1 cellular context compared by ENCODE assay signal in the genomic region with DNA sequence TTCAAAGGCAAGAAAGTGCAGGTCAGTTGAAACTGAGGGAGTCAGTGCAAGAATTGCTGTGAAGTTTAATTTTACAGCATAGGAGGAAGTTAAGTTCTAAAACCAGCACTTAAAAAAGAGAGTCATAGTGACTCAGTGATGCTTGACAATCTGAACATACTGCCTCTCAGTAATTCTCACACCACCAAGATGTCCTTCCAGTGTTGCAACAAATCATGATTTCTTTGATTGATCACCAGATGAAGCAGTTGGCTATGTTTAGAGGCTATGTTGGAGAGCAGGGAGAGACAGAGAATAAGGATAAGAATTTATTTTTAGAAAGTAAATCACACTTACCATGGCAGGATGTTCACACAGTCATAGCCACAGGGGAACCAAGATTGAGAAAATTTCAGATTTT.
TF ChIP-seq lines count a peak whose summit lies in the region.

No MANE protein-coding gene starts in this region.

TF ChIP-seq in GM23338, 12 proteins besides CTCF, POLR2A, EP300 and RAD21 (continued from another document):
- TF ChIP-seq, protein P1, sequence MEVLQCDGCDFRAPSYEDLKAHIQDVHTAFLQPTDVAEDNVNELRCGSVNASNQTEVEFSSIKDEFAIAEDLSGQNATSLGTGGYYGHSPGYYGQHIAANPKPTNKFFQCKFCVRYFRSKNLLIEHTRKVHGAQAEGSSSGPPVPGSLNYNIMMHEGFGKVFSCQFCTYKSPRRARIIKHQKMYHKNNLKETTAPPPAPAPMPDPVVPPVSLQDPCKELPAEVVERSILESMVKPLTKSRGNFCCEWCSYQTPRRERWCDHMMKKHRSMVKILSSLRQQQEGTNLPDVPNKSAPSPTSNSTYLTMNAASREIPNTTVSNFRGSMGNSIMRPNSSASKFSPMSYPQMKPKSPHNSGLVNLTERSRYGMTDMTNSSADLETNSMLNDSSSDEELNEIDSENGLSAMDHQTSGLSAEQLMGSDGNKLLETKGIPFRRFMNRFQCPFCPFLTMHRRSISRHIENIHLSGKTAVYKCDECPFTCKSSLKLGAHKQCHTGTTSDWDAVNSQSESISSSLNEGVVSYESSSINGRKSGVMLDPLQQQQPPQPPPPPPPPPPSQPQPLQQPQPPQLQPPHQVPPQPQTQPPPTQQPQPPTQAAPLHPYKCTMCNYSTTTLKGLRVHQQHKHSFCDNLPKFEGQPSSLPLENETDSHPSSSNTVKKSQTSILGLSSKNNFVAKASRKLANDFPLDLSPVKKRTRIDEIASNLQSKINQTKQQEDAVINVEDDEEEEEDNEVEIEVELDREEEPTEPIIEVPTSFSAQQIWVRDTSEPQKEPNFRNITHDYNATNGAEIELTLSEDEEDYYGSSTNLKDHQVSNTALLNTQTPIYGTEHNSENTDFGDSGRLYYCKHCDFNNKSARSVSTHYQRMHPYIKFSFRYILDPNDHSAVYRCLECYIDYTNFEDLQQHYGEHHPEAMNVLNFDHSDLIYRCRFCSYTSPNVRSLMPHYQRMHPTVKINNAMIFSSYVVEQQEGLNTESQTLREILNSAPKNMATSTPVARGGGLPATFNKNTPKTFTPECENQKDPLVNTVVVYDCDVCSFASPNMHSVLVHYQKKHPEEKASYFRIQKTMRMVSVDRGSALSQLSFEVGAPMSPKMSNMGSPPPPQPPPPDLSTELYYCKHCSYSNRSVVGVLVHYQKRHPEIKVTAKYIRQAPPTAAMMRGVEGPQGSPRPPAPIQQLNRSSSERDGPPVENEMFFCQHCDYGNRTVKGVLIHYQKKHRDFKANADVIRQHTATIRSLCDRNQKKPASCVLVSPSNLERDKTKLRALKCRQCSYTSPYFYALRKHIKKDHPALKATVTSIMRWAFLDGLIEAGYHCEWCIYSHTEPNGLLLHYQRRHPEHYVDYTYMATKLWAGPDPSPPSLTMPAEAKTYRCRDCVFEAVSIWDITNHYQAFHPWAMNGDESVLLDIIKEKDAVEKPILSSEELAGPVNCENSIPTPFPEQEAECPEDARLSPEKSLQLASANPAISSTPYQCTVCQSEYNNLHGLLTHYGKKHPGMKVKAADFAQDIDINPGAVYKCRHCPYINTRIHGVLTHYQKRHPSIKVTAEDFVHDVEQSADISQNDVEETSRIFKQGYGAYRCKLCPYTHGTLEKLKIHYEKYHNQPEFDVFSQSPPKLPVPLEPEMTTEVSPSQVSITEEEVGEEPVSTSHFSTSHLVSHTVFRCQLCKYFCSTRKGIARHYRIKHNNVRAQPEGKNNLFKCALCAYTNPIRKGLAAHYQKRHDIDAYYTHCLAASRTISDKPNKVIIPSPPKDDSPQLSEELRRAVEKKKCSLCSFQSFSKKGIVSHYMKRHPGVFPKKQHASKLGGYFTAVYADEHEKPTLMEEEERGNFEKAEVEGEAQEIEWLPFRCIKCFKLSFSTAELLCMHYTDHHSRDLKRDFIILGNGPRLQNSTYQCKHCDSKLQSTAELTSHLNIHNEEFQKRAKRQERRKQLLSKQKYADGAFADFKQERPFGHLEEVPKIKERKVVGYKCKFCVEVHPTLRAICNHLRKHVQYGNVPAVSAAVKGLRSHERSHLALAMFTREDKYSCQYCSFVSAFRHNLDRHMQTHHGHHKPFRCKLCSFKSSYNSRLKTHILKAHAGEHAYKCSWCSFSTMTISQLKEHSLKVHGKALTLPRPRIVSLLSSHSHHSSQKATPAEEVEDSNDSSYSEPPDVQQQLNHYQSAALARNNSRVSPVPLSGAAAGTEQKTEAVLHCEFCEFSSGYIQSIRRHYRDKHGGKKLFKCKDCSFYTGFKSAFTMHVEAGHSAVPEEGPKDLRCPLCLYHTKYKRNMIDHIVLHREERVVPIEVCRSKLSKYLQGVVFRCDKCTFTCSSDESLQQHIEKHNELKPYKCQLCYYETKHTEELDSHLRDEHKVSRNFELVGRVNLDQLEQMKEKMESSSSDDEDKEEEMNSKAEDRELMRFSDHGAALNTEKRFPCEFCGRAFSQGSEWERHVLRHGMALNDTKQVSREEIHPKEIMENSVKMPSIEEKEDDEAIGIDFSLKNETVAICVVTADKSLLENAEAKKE (CRISPR knock-in tag; IDR thresholded peaks at IDR 0.05), result no peak
- TF ChIP-seq POLR2AphosphoS5 (IDR thresholded peaks at IDR 0.05; ENCODE audit: low read depth) (no peak), EZH2 (IDR thresholded peaks at IDR 0.05; ENCODE audit: low read depth, unreplicated experiment) (no peak), EZH2phosphoT487 (IDR thresholded peaks at IDR 0.05; ENCODE audit: unreplicated experiment) (no peak), ZNF114 (CRISPR knock-in tag; IDR thresholded peaks at IDR 0.05) (no peak), ZNF331 (CRISPR knock-in tag; IDR thresholded peaks at IDR 0.05; ENCODE audit: low read depth) (no peak), NANOG (IDR thresholded peaks at IDR 0.05; ENCODE audit: borderline replicate concordance) (no peak)
- TF ChIP-seq, protein P2, sequence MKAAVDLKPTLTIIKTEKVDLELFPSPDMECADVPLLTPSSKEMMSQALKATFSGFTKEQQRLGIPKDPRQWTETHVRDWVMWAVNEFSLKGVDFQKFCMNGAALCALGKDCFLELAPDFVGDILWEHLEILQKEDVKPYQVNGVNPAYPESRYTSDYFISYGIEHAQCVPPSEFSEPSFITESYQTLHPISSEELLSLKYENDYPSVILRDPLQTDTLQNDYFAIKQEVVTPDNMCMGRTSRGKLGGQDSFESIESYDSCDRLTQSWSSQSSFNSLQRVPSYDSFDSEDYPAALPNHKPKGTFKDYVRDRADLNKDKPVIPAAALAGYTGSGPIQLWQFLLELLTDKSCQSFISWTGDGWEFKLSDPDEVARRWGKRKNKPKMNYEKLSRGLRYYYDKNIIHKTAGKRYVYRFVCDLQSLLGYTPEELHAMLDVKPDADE (IDR thresholded peaks at IDR 0.05), result no peak
